ENCODE assay signal across 13 cellular contexts in genomic region chr17:57281887-57282653, GRCh38. TPM values are rescaled to one million over a fixed set of nuclear protein-coding genes. Genes with fewer than 3 reads are reported as not detected.
DNase-seq lines count a peak whose midpoint lies in the region; ATAC-seq lines count a peak whose summit lies in the region.
"Had no signal": no experiment of that assay in that cellular context is flagged by ENCODE, and none has a peak within 500 bp of the region (broad histone marks: within the 10 kb centered on the region; RNA-seq: fewer than 3 reads in every experiment).

No MANE protein-coding gene starts in this region.

- peak; percentile 60 for ATAC-seq in activated naive CD4-positive, alpha-beta T cell treated with anti-CD3 and anti-CD28 coated beads, Interleukin-2, amount 50 U/mL, for 72 hours
- peak; percentile 38 for ATAC-seq in T-helper 17 cell
- peak; percentile 22 for ATAC-seq in effector memory CD8-positive, alpha-beta T cell (replicated peaks)
- no peak for ATAC-seq in HG02973 (IDR thresholded peaks at IDR 0.05; ENCODE audit: unreplicated experiment)
- no peak for ATAC-seq in HG03521 (IDR thresholded peaks at IDR 0.05; ENCODE audit: unreplicated experiment)
- ATAC-seq: sciatic nerve had no signal

- H3K9me3 Mint-ChIP-seq in activated naive CD4-positive, alpha-beta T cell treated with anti-CD3 and anti-CD28 coated beads, Interleukin-2, amount 50 U/mL, for 72 hours = no peaks in the 10 kb centered on the region
- no peaks in the 10 kb centered on the region for H3K9me3 Mint-ChIP-seq in effector memory CD8-positive, alpha-beta T cell

- peaks cover 5 to 26% of the 10 kb centered on the region in 2 donors for H3K36me3 Mint-ChIP-seq in activated naive CD4-positive, alpha-beta T cell treated with anti-CD3 and anti-CD28 coated beads, Interleukin-2, amount 50 U/mL, for 72 hours
- peaks cover 10% of the 10 kb centered on the region for H3K36me3 Mint-ChIP-seq in T-helper 17 cell (ENCODE audit: low read depth)
- H3K36me3 Mint-ChIP-seq in effector memory CD8-positive, alpha-beta T cell (ENCODE audit: insufficient read depth) = peaks cover 36% of the 10 kb centered on the region

- H3K27ac ChIP-seq in temporal lobe (ENCODE audit: low read depth, low read length) = peak overlapping the region; percentile 40

- no peak for DNase-seq in activated naive CD4-positive, alpha-beta T cell treated with anti-CD3 and anti-CD28 coated beads, Interleukin-2, amount 50 U/mL, for 72 hours (ENCODE audit: low spot score in 2 of 2)
- DNase-seq in activated naive CD4-positive, alpha-beta T cell (lab: John Stamatoyannopoulos, UW) = no peak
- DNase-seq in T-helper 17 cell (no peak), glomerular visceral epithelial cell (ENCODE audit: extremely low spot score) (no peak)
- no peak for DNase-seq in effector memory CD8-positive, alpha-beta T cell
- DNase-seq: anterior cingulate cortex, COR-L47, left cardiac atrium, NCI-H82 had no signal

- H3K9me3 ChIP-seq in T-helper 17 cell (ENCODE audit: control insufficient read depth, low read length, poor library complexity, severe bottlenecking) = no peaks in the 10 kb centered on the region

- no peak overlapping the region for H3K27ac Mint-ChIP-seq in activated naive CD4-positive, alpha-beta T cell treated with anti-CD3 and anti-CD28 coated beads, Interleukin-2, amount 50 U/mL, for 72 hours
- H3K27ac Mint-ChIP-seq in T-helper 17 cell = peak overlapping the region; percentile 89
- H3K27ac Mint-ChIP-seq in effector memory CD8-positive, alpha-beta T cell = peak overlapping the region; percentile 35 to 83

- no peaks in the 10 kb centered on the region for H3K27me3 Mint-ChIP-seq in T-helper 17 cell
- H3K27me3 Mint-ChIP-seq in effector memory CD8-positive, alpha-beta T cell = no peaks in the 10 kb centered on the region

- peaks cover 66% of the 10 kb centered on the region for H3K4me1 Mint-ChIP-seq in T-helper 17 cell
- H3K4me1 Mint-ChIP-seq in effector memory CD8-positive, alpha-beta T cell (ENCODE audit: low read depth in 2 of 2) = peaks cover 58 to 65% of the 10 kb centered on the region in 2 donors

- H3K4me3 Mint-ChIP-seq in T-helper 17 cell = peak overlapping the region; percentile 43
- no peak overlapping the region for H3K4me3 Mint-ChIP-seq in effector memory CD8-positive, alpha-beta T cell

RNA-seq across cellular contexts. Expression of gene MSI2, which starts 25.7 kb away (rescaled TPM):
- total RNA-seq in activated naive CD4-positive, alpha-beta T cell treated with anti-CD3 and anti-CD28 coated beads, Interleukin-2, amount 50 U/mL, for 72 hours = 10 to 100 TPM; 54.1 to 74.8 TPM
- total RNA-seq in T-helper 17 cell (100 to 1,000 TPM; 148 to 151 TPM), temporal lobe (28.3 TPM)

Comparison
In these comparisons a context has a peak if more than half of its experiments do, and no peak if none do; other contexts are left out.
1. ATAC-seq: peak in activated naive CD4-positive, alpha-beta T cell treated with anti-CD3 and anti-CD28 coated beads, Interleukin-2, amount 50 U/mL, for 72 hours (2 of 2), T-helper 17 cell (single experiment) and effector memory CD8-positive, alpha-beta T cell (single experiment); none in HG02973 (single experiment) and HG03521 (single experiment).
2. H3K27ac Mint-ChIP-seq: peak in T-helper 17 cell (single experiment) and effector memory CD8-positive, alpha-beta T cell (2 of 2); none in activated naive CD4-positive, alpha-beta T cell treated with anti-CD3 and anti-CD28 coated beads, Interleukin-2, amount 50 U/mL, for 72 hours (0 of 2).